ENCODE assay signal across 8 cellular contexts in genomic region chr11:128299132-128299726, GRCh38.
A peak's percentile ranks its signal among the peaks of the same experiment; 100 is the strongest.
DNase-seq lines count a peak whose midpoint lies in the region; ATAC-seq and TF ChIP-seq lines count a peak whose summit lies in the region.

No MANE protein-coding gene starts in this region.

- peak; percentile 34 for DNase-seq in AG04449 (ENCODE audit: low read depth, low spot score)
- no peak for DNase-seq in activated B cell treated with CpG ODN at 0.5 μM for 24 hours
- DNase-seq in lower leg skin (ENCODE audit: low spot score in 2 of 2): peak; percentile 46 to 84
- no peak for DNase-seq in dermis blood vessel endothelial cell
- no peak for DNase-seq in prostate gland (ENCODE audit: low spot score)
- DNase-seq in stimulated activated CD4-positive, alpha-beta T cell treated with anti-CD3 and anti-CD28 coated beads, Interleukin-4, amount 100 ng/mL, for 4 hours: no peak
- DNase-seq in NCI-H1436 (lab: John Stamatoyannopoulos, UW): no peak

- TF ChIP-seq CTCF in AG04449 (IDR thresholded peaks at IDR 0.05; ENCODE audit: insufficient read depth, low read length, missing control alignments) (no peak), activated B cell treated with CpG ODN at 0.5 μM for 24 hours (IDR thresholded peaks at IDR 0.05) (no peak), lower leg skin (IDR thresholded peaks at IDR 0.05) (no peak), prostate gland (IDR thresholded peaks at IDR 0.05) (no peak)

- H3K27ac Mint-ChIP-seq in activated B cell treated with CpG ODN at 0.5 μM for 24 hours: peak overlapping the region; percentile 43

- H3K4me1 ChIP-seq in prostate gland (replicated peaks): no peaks in the 10 kb centered on the region

- H3K36me3 ChIP-seq in prostate gland: no peaks in the 10 kb centered on the region

- peak overlapping the region; percentile 7 for H3K4me3 Mint-ChIP-seq in activated B cell treated with CpG ODN at 0.5 μM for 24 hours

- H3K27ac ChIP-seq in prostate gland: no peak overlapping the region

- WGBS in lower leg skin, 2 donors: 62 to 74% methylated on average over 6 of the region's 6 CpGs
- 73% methylated on average over 6 of the region's 6 CpGs for WGBS in prostate gland

- TF ChIP-seq POLR2A in lower leg skin (IDR thresholded peaks at IDR 0.05) (no peak), prostate gland (IDR thresholded peaks at IDR 0.05) (no peak)

- peaks cover 84% of the 10 kb centered on the region for H3K4me1 Mint-ChIP-seq in activated B cell treated with CpG ODN at 0.5 μM for 24 hours

- ATAC-seq in GM19397 (IDR thresholded peaks at IDR 0.05; ENCODE audit: unreplicated experiment) (peak; percentile 26), activated B cell treated with CpG ODN at 0.5 μM for 24 hours (ENCODE audit: low read depth) (no peak)

- CTCF ChIA-PET in AG04449 (lab: Yijun Ruan, JAX) (interaction anchor here (1.2 to 15.1 kb wide), 5 partner anchors 9 to 331 kb away, joined by 3 to 209 read pairs (median 5); no protein-coding TSS in a partner anchor), activated B cell treated with CpG ODN at 0.5 μM for 24 hours (lab: Charles Lee) (interaction anchor here (1.0 to 3.1 kb wide), 2 partner anchors 254 to 332 kb away, joined by 3 to 14 read pairs; no protein-coding TSS in a partner anchor)

- H3K4me3 ChIP-seq in AG04449 (ENCODE audit: low read depth, low read length) (no peak overlapping the region), lower leg skin (ENCODE audit: low read depth, poor library complexity, severe bottlenecking) (no peak overlapping the region), prostate gland (no peak overlapping the region)

- no peaks in the 10 kb centered on the region for H3K9me3 Mint-ChIP-seq in activated B cell treated with CpG ODN at 0.5 μM for 24 hours

- no peaks in the 10 kb centered on the region for H3K9me3 ChIP-seq in prostate gland

- H3K27me3 ChIP-seq in prostate gland (replicated peaks; ENCODE audit: insufficient read depth): no peaks in the 10 kb centered on the region

- POLR2A ChIA-PET in AG04449 (lab: Yijun Ruan, JAX) (no interaction called here), activated B cell treated with CpG ODN at 0.5 μM for 24 hours (lab: Charles Lee) (interaction anchor here (0.6 to 1.5 kb wide), 4 partner anchors 9 to 226 kb away, joined by 3 to 10 read pairs (median 4); no protein-coding TSS in a partner anchor)

- intact Hi-C loops in activated B cell treated with CpG ODN at 0.5 μM for 24 hours (cut with micrococcal nuclease): no loop called here
- intact Hi-C loops in lower leg skin (cut with DNase I; ENCODE audit: low total_unique reads): no loop called here
- intact Hi-C loops in prostate gland (cut with DNase I): loop anchor here (10.0 kb wide), 1 partner anchor 166 kb away; no protein-coding TSS in a partner anchor

- H3K36me3 Mint-ChIP-seq in activated B cell treated with CpG ODN at 0.5 μM for 24 hours (ENCODE audit: low read depth): no peaks in the 10 kb centered on the region

- H3K27me3 Mint-ChIP-seq in activated B cell treated with CpG ODN at 0.5 μM for 24 hours: no peaks in the 10 kb centered on the region

Comparison
In these comparisons a context has a peak if more than half of its experiments do, and no peak if none do; other contexts are left out.
1. DNase-seq: peak in AG04449 (single experiment) and lower leg skin (2 of 2); none in activated B cell treated with CpG ODN at 0.5 μM for 24 hours (single experiment), dermis blood vessel endothelial cell (single experiment), prostate gland (single experiment), stimulated activated CD4-positive, alpha-beta T cell treated with anti-CD3 and anti-CD28 coated beads, Interleukin-4, amount 100 ng/mL, for 4 hours (0 of 2) and NCI-H1436 (single experiment).